In genomic region chr2:30264236-30264635, GRCh38 we compare ENCODE assay signal across 15 cellular contexts. TPM values are rescaled to one million over a fixed set of nuclear protein-coding genes. Genes with fewer than 3 reads are reported as not detected.
DNase-seq lines count a peak whose midpoint lies in the region; ATAC-seq lines count a peak whose summit lies in the region.
"Had no signal": no experiment of that assay in that cellular context is flagged by ENCODE, and none has a peak within 500 bp of the region (broad histone marks: within the 10 kb centered on the region; RNA-seq: fewer than 3 reads in every experiment).

No MANE protein-coding gene starts in this region.

- WGBS in thymus, result 95% methylated on average over 2 of the region's 2 CpGs

- H3K4me1 Mint-ChIP-seq in activated T-cell treated with anti-CD3 and anti-CD28 coated beads, Interleukin-2, amount 50 U/mL, for 4 hours (ENCODE audit: low read depth), result peaks cover 92% of the 10 kb centered on the region
- peaks cover 42% of the 10 kb centered on the region for H3K4me1 Mint-ChIP-seq in T-helper 17 cell

- peaks cover 4% of the 10 kb centered on the region for H3K9me3 Mint-ChIP-seq in activated T-cell treated with anti-CD3 and anti-CD28 coated beads, Interleukin-2, amount 50 U/mL, for 4 hours

- H3K4me3 Mint-ChIP-seq in activated T-cell treated with anti-CD3 and anti-CD28 coated beads, Interleukin-2, amount 50 U/mL, for 4 hours, result peak overlapping the region; percentile 29
- H3K4me3 Mint-ChIP-seq in T-helper 17 cell, result peak overlapping the region; percentile 31

- H3K36me3 Mint-ChIP-seq in activated T-cell treated with anti-CD3 and anti-CD28 coated beads, Interleukin-2, amount 50 U/mL, for 4 hours (ENCODE audit: insufficient read depth), result peaks cover 20% of the 10 kb centered on the region
- H3K36me3 Mint-ChIP-seq in T-helper 17 cell (ENCODE audit: low read depth), result peaks cover 10% of the 10 kb centered on the region

- H3K27ac ChIP-seq in effector memory CD4-positive, alpha-beta T cell (ENCODE audit: insufficient read depth, low read length, poor library complexity, severe bottlenecking), result peak overlapping the region; percentile 70
- peak overlapping the region; percentile 12 for H3K27ac ChIP-seq in thymus (ENCODE audit: low read depth)
- H3K27ac ChIP-seq: neutrophil had no signal

- H3K27ac Mint-ChIP-seq in T-helper 17 cell, result peak overlapping the region; percentile 48

- DNase-seq in activated T-cell treated with anti-CD3 and anti-CD28 coated beads, Interleukin-2, amount 50 U/mL, for 4 hours, result no peak
- DNase-seq in activated T-cell treated with anti-CD3 and anti-CD28 coated beads for 4 hours (no peak), T-helper 17 cell (no peak), OCI-M1 (lab: John Stamatoyannopoulos, UW) (no peak)
- no peak for DNase-seq in effector memory CD4-positive, alpha-beta T cell
- DNase-seq: dermis blood vessel endothelial cell; DND-41; foreskin fibroblast; NCI-H524; stimulated activated CD8-positive, alpha-beta memory T cell treated with anti-CD3 and anti-CD28 coated beads, Interleukin-4, amount 100 ng/mL, for 48 hours; T1000 had no signal

- peaks cover 46% of the 10 kb centered on the region for H3K4me1 ChIP-seq in effector memory CD4-positive, alpha-beta T cell (ENCODE audit: control insufficient read depth, insufficient read depth, low read length, poor library complexity, severe bottlenecking)
- H3K4me1 ChIP-seq in thymus (ENCODE audit: control insufficient read depth, insufficient read depth, low read length), result peaks cover 35% of the 10 kb centered on the region

- no peaks in the 10 kb centered on the region for H3K27me3 Mint-ChIP-seq in activated T-cell treated with anti-CD3 and anti-CD28 coated beads, Interleukin-2, amount 50 U/mL, for 4 hours (ENCODE audit: low read depth)
- H3K27me3 Mint-ChIP-seq in T-helper 17 cell, result no peaks in the 10 kb centered on the region

- H3K4me3 ChIP-seq in effector memory CD4-positive, alpha-beta T cell (ENCODE audit: insufficient read depth, low read depth, low read length, poor library complexity, severe bottlenecking), result no peak overlapping the region
- no peak overlapping the region for H3K4me3 ChIP-seq in thymus (ENCODE audit: low read length)

- no peaks in the 10 kb centered on the region for H3K27me3 ChIP-seq in effector memory CD4-positive, alpha-beta T cell (replicated peaks; ENCODE audit: control insufficient read depth, insufficient read depth, low read length, poor library complexity, severe bottlenecking)
- no peaks in the 10 kb centered on the region for H3K27me3 ChIP-seq in thymus (ENCODE audit: control insufficient read depth, insufficient read depth)
- H3K27me3 ChIP-seq: neutrophil had no signal

- peaks cover 8% of the 10 kb centered on the region for H3K36me3 ChIP-seq in effector memory CD4-positive, alpha-beta T cell (ENCODE audit: control insufficient read depth, insufficient read depth, low read length)
- H3K36me3 ChIP-seq in thymus (ENCODE audit: control insufficient read depth, insufficient read depth), result peaks cover 15% of the 10 kb centered on the region
- H3K36me3 ChIP-seq: neutrophil had no signal

- no peaks in the 10 kb centered on the region for H3K9me3 ChIP-seq in T-helper 17 cell (ENCODE audit: control insufficient read depth, low read length, poor library complexity, severe bottlenecking)
- H3K9me3 ChIP-seq in effector memory CD4-positive, alpha-beta T cell (ENCODE audit: control insufficient read depth, low read length), result no peaks in the 10 kb centered on the region
- no peaks in the 10 kb centered on the region for H3K9me3 ChIP-seq in thymus (ENCODE audit: control insufficient read depth)
- H3K9me3 ChIP-seq: neutrophil had no signal

- ATAC-seq in activated T-cell treated with anti-CD3 and anti-CD28 coated beads, Interleukin-2, amount 50 U/mL, for 4 hours, result no peak
- no peak for ATAC-seq in T-helper 17 cell
- ATAC-seq in GM18517 (IDR thresholded peaks at IDR 0.05; ENCODE audit: unreplicated experiment), result no peak
- ATAC-seq: HepG2 had no signal

RNA-seq across cellular contexts. Expression of gene LBH, which starts 32.9 kb away (rescaled TPM):
- total RNA-seq in activated T-cell treated with anti-CD3 and anti-CD28 coated beads, Interleukin-2, amount 50 U/mL, for 4 hours, result 100 to 1,000 TPM; 102 to 143 (median 119) TPM
- total RNA-seq in T-helper 17 cell, result 100 to 1,000 TPM; 118 to 127 TPM
- polyA plus RNA-seq in thymus, result 88.9 TPM
